In genomic region chr17:45753645-45754225, GRCh38 we compare ENCODE assay signal across 17 cellular contexts. TPM values are rescaled to one million over a fixed set of nuclear protein-coding genes. Genes with fewer than 3 reads are reported as not detected.
A peak's percentile ranks its signal among the peaks of the same experiment; 100 is the strongest.
DNase-seq lines count a peak whose midpoint lies in the region; ATAC-seq and TF ChIP-seq lines count a peak whose summit lies in the region.
"Had no signal": no experiment of that assay in that cellular context is flagged by ENCODE, and none has a peak within 500 bp of the region (broad histone marks: within the 10 kb centered on the region; RNA-seq: fewer than 3 reads in every experiment).

No MANE protein-coding gene starts in this region.

- no peaks in the 10 kb centered on the region for H3K4me1 ChIP-seq in HEK293 (ENCODE audit: control insufficient read depth, insufficient read depth, low read length)
- peaks cover 0 to 13% of the 10 kb centered on the region in 2 donors for H3K4me1 ChIP-seq in neuronal stem cell (ENCODE audit: control insufficient read depth in 2 of 2, insufficient read depth in 1 of 2, low read depth in 1 of 2, low read length in 2 of 2)
- no peaks in the 10 kb centered on the region for H3K4me1 ChIP-seq in mesenchymal stem cell (ENCODE audit: control insufficient read depth, insufficient read depth, low read depth, low read length)
- H3K4me1 ChIP-seq: HAP-1 had no signal

- no peak overlapping the region for H2BK120ac ChIP-seq in neuronal stem cell (ENCODE audit: low read depth, low read length)
- no peak overlapping the region for H2BK120ac ChIP-seq in mesenchymal stem cell (ENCODE audit: low read depth, low read length)

- H3K27ac ChIP-seq in HEK293 (ENCODE audit: extremely low read depth, low read depth, low read length) (no peak overlapping the region), neuronal stem cell (replicated peaks; ENCODE audit: low read length) (no peak overlapping the region), mesenchymal stem cell (ENCODE audit: low read length, poor library complexity, severe bottlenecking) (no peak overlapping the region)
- H3K27ac ChIP-seq: C4-2B, GM23248 had no signal

- no peak overlapping the region for H2AK5ac ChIP-seq in neuronal stem cell (ENCODE audit: low read depth, low read length)
- no peak overlapping the region for H2AK5ac ChIP-seq in mesenchymal stem cell (ENCODE audit: low read length, severe bottlenecking)

- H2BK15ac ChIP-seq in neuronal stem cell (ENCODE audit: low read length) (peak overlapping the region; percentile 50), mesenchymal stem cell (ENCODE audit: low read depth, poor library complexity, severe bottlenecking) (no peak overlapping the region)

- H3K4ac ChIP-seq in neuronal stem cell (ENCODE audit: low read length): no peak overlapping the region
- H3K4ac ChIP-seq in mesenchymal stem cell (ENCODE audit: low read depth in 1 of 2, low read length in 2 of 2): no peak overlapping the region

- H3K9me3 ChIP-seq in HEK293 (ENCODE audit: control insufficient read depth, insufficient read depth, low read depth, low read length) (no peaks in the 10 kb centered on the region), neuronal stem cell (replicated peaks in 1 of 2; ENCODE audit: control insufficient read depth in 2 of 2, insufficient read depth in 1 of 2, low read depth in 1 of 2, low read length in 2 of 2) (no peaks in the 10 kb centered on the region), mesenchymal stem cell (ENCODE audit: control insufficient read depth, low read length) (no peaks in the 10 kb centered on the region)
- H3K9me3 ChIP-seq: HAP-1 had no signal

- H2AFZ ChIP-seq in neuronal stem cell (ENCODE audit: low read length) (no peak overlapping the region), mesenchymal stem cell (ENCODE audit: low read depth, low read length) (no peak overlapping the region)
- H2AFZ ChIP-seq: GM23248 had no signal

- no peak overlapping the region for H3K9ac ChIP-seq in neuronal stem cell (ENCODE audit: low read depth, low read length, poor library complexity)
- no peak overlapping the region for H3K9ac ChIP-seq in mesenchymal stem cell (ENCODE audit: low read length)
- H3K9ac ChIP-seq: GM23248 had no signal

- H3K4me3 ChIP-seq in HEK293 (ENCODE audit: low read depth, low read length) (no peak overlapping the region), neuronal stem cell (ENCODE audit: low read length in 2 of 2) (no peak overlapping the region), mesenchymal stem cell (ENCODE audit: insufficient read depth in 1 of 2, low read depth in 1 of 2, low read length in 2 of 2) (no peak overlapping the region)
- H3K4me3 ChIP-seq: GM23248, HAP-1 had no signal

- no peak overlapping the region for H2BK5ac ChIP-seq in neuronal stem cell (ENCODE audit: low read length)
- H2BK5ac ChIP-seq in mesenchymal stem cell (ENCODE audit: low read depth, low read length, poor library complexity, severe bottlenecking): no peak overlapping the region

- no peak overlapping the region for H2BK12ac ChIP-seq in neuronal stem cell (ENCODE audit: low read length)
- no peak overlapping the region for H2BK12ac ChIP-seq in mesenchymal stem cell (ENCODE audit: low read length in 2 of 2)

- DNase-seq in neuronal stem cell (ENCODE audit: low spot score) (no peak), mesenchymal stem cell (no peak), dedifferentiated amniotic fluid mesenchymal stem cell (ENCODE audit: extremely low spot score) (no peak)
- DNase-seq: AML-193; CD4-positive, alpha-beta T cell; DMS153; DMS79; GDM1; GM23248; HFFc6 had no signal

- H3K4me2 ChIP-seq in neuronal stem cell (ENCODE audit: insufficient read depth, low read length, poor library complexity, severe bottlenecking) (no peak overlapping the region), mesenchymal stem cell (ENCODE audit: low read length, poor library complexity, severe bottlenecking) (no peak overlapping the region)

- H3K23ac ChIP-seq in neuronal stem cell (ENCODE audit: low read depth, low read length, poor library complexity): no peak overlapping the region
- H3K23ac ChIP-seq in mesenchymal stem cell (ENCODE audit: low read length in 2 of 2): no peak overlapping the region

- ATAC-seq in esophagus mucosa: peak; percentile 10
- ATAC-seq in HG03442 (IDR thresholded peaks at IDR 0.05; ENCODE audit: unreplicated experiment): no peak

- WGBS in neuronal stem cell (ENCODE audit: extremely low coverage in 2 of 2, insufficient read length in 2 of 2, insufficient replicate concordance in 1 of 2), 2 donors: no CpG with 5 or more reads among the region's 7 CpGs
- 46% methylated on average over 4 of the region's 7 CpGs for WGBS in mesenchymal stem cell

- H3K27me3 ChIP-seq in neuronal stem cell (ENCODE audit: control insufficient read depth in 3 of 3, insufficient read depth in 3 of 3, low read depth in 1 of 3, low read length in 3 of 3) (peaks cover 0 to 36% (median 0%) of the 10 kb centered on the region in 3 experiments), mesenchymal stem cell (ENCODE audit: control insufficient read depth in 1 of 2, insufficient read depth in 1 of 2, low read length in 2 of 2) (peaks cover 54 to 91% of the 10 kb centered on the region in 2 experiments)

- TF ChIP-seq CTCF in HEK293 (tag by site-specific recombination; IDR thresholded peaks at IDR 0.05): no peak

- H3K18ac ChIP-seq in neuronal stem cell (ENCODE audit: low read length) (peak overlapping the region; percentile 49), mesenchymal stem cell (ENCODE audit: low read depth in 1 of 2, low read length in 2 of 2) (no peak overlapping the region)

- no peak overlapping the region for H4K8ac ChIP-seq in neuronal stem cell (ENCODE audit: low read depth, low read length)
- H4K8ac ChIP-seq in mesenchymal stem cell (ENCODE audit: low read length): no peak overlapping the region

- H3K14ac ChIP-seq in neuronal stem cell (ENCODE audit: low read length) (no peak overlapping the region), mesenchymal stem cell (ENCODE audit: low read length in 2 of 2) (no peak overlapping the region)

- H4K91ac ChIP-seq in neuronal stem cell (ENCODE audit: low read depth, low read length, poor library complexity) (no peak overlapping the region), mesenchymal stem cell (ENCODE audit: low read length) (no peak overlapping the region)

- CTCF ChIA-PET in HEK293 (lab: Yijun Ruan, JAX): interaction anchor here (0.6 to 1.3 kb wide), 2 partner anchors 30 to 114 kb away, joined by 3 to 4 read pairs; no protein-coding TSS in a partner anchor

- H3K36me3 ChIP-seq in HEK293 (ENCODE audit: control insufficient read depth in 2 of 2, insufficient read depth in 1 of 2, low read length in 2 of 2) (no peaks in the 10 kb centered on the region), neuronal stem cell (replicated peaks in 1 of 2; ENCODE audit: control insufficient read depth in 2 of 2, insufficient read depth in 2 of 2, low read length in 2 of 2) (no peaks in the 10 kb centered on the region), mesenchymal stem cell (ENCODE audit: control insufficient read depth in 1 of 2, insufficient read depth in 2 of 2, low read depth in 1 of 2, low read length in 2 of 2) (no peaks in the 10 kb centered on the region)
- H3K36me3 ChIP-seq: HAP-1 had no signal

- H3K79me1 ChIP-seq in neuronal stem cell (ENCODE audit: low read depth, low read length): no peaks in the 10 kb centered on the region
- no peaks in the 10 kb centered on the region for H3K79me1 ChIP-seq in mesenchymal stem cell (replicated peaks; ENCODE audit: low read length, poor library complexity, severe bottlenecking)

- POLR2A ChIA-PET in HEK293 (lab: Yijun Ruan, JAX): interaction anchor here (0.6 kb wide), 1 partner anchor 397 kb away, joined by 3 read pairs; no protein-coding TSS in a partner anchor

TF ChIP-seq in HEK293, 187 proteins besides CTCF, POLR2A, EP300 and RAD21:
- TF ChIP-seq EGR2 (tag by site-specific recombination; IDR thresholded peaks at IDR 0.05; ENCODE audit: low read depth) (peak; percentile 46; the same call in 1 of the 2 replicates), ZFHX2 (tag by site-specific recombination; conservative IDR thresholded peaks at IDR 0.05) (0 out of 2 replicates have a peak, but pooled peaks have one; percentile 33)
- TF ChIP-seq, protein P1, sequence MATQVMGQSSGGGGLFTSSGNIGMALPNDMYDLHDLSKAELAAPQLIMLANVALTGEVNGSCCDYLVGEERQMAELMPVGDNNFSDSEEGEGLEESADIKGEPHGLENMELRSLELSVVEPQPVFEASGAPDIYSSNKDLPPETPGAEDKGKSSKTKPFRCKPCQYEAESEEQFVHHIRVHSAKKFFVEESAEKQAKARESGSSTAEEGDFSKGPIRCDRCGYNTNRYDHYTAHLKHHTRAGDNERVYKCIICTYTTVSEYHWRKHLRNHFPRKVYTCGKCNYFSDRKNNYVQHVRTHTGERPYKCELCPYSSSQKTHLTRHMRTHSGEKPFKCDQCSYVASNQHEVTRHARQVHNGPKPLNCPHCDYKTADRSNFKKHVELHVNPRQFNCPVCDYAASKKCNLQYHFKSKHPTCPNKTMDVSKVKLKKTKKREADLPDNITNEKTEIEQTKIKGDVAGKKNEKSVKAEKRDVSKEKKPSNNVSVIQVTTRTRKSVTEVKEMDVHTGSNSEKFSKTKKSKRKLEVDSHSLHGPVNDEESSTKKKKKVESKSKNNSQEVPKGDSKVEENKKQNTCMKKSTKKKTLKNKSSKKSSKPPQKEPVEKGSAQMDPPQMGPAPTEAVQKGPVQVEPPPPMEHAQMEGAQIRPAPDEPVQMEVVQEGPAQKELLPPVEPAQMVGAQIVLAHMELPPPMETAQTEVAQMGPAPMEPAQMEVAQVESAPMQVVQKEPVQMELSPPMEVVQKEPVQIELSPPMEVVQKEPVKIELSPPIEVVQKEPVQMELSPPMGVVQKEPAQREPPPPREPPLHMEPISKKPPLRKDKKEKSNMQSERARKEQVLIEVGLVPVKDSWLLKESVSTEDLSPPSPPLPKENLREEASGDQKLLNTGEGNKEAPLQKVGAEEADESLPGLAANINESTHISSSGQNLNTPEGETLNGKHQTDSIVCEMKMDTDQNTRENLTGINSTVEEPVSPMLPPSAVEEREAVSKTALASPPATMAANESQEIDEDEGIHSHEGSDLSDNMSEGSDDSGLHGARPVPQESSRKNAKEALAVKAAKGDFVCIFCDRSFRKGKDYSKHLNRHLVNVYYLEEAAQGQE (tag by site-specific recombination; IDR thresholded peaks at IDR 0.05): no peak
TF ChIP-seq in HEK293: peak in this region for 2.

RNA-seq across cellular contexts. Expression of gene CRHR1, which starts 30.4 kb away (rescaled TPM):
- total RNA-seq in esophagus mucosa: 0.40 TPM
- polyA plus RNA-seq in neuronal stem cell (2013, experiment 1 of 2): 2.5 TPM
- 2.4 TPM for polyA plus RNA-seq in neuronal stem cell (2013, experiment 2 of 2)
- not detected for polyA plus RNA-seq in mesenchymal stem cell (2013, experiment 1 of 2)
- polyA plus RNA-seq in mesenchymal stem cell (2013, experiment 2 of 2): not detected
- total RNA-seq: CD4-positive, alpha-beta T cell; GM23248; HFFc6; HT-29 had no signal
- polyA plus RNA-seq: BJ, GM23248 had no signal
